In the genomic region with DNA sequence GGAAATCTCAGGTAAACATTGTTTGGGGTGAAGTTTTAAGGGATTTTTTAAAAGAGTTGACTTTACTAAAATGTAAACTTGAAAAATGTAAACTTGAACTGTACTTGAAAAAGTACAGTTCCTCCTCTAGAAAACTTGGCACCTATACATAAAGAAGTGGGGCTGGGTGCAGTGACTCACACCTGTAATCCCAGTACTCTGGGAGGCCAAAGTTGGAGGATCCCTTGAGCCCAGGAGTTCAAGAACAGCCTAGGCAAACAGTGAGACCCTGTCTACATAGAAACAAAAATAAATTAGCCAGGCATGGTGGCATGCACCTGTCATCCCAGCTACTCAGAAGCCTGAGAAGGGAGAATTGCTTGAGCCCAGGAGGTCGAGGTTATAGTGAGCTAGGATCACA, we compare ENCODE assay signal across 20 cellular contexts.
"Had no signal": no experiment of that assay in that cellular context is flagged by ENCODE, and none has a peak within 500 bp of the region (broad histone marks: within the 10 kb centered on the region; RNA-seq: fewer than 3 reads in every experiment).

No MANE protein-coding gene starts in this region.

- H3K9me3 Mint-ChIP-seq: dendritic cell treated with granulocyte-macrophage colony-stimulating factor and Interleukin-4, amounts not matched to agents 40 ng/mL and 50 ng/mL, for 4 days; effector memory CD8-positive, alpha-beta T cell; neural progenitor cell had no signal

- H3K9me3 ChIP-seq: esophagus squamous epithelium, ovary, right atrium auricular region, sigmoid colon had no signal

- H3K27me3 Mint-ChIP-seq: dendritic cell treated with granulocyte-macrophage colony-stimulating factor and Interleukin-4, amounts not matched to agents 40 ng/mL and 50 ng/mL, for 4 days; effector memory CD8-positive, alpha-beta T cell; natural killer cell treated with Interleukin-12 subunit alpha and Interleukin-12 subunit beta and Interleukin-15 and Interleukin-18, amount 100 ng/mL, for 72 hours had no signal

- H3K4me3 Mint-ChIP-seq: dendritic cell treated with granulocyte-macrophage colony-stimulating factor and Interleukin-4, amounts not matched to agents 40 ng/mL and 50 ng/mL, for 4 days; effector memory CD8-positive, alpha-beta T cell; natural killer cell treated with Interleukin-12 subunit alpha and Interleukin-12 subunit beta and Interleukin-15 and Interleukin-18, amount 100 ng/mL, for 72 hours; neural progenitor cell had no signal

- H2AFZ ChIP-seq: hepatocyte, neural progenitor cell had no signal

- H3K36me3 Mint-ChIP-seq: natural killer cell treated with Interleukin-12 subunit alpha and Interleukin-12 subunit beta and Interleukin-15 and Interleukin-18, amount 100 ng/mL, for 72 hours; neural progenitor cell had no signal

- H3K36me3 ChIP-seq: esophagus squamous epithelium, neural progenitor cell, ovary, right atrium auricular region, sigmoid colon had no signal

- ATAC-seq: effector memory CD8-positive, alpha-beta T cell; left cardiac atrium; left ventricle myocardium superior; natural killer cell treated with Interleukin-12 subunit alpha and Interleukin-12 subunit beta and Interleukin-15 and Interleukin-18, amount 100 ng/mL, for 72 hours had no signal

- H3K4me3 ChIP-seq: esophagus squamous epithelium, hepatocyte, neural progenitor cell, ovary, right atrium auricular region, sigmoid colon, skin epidermis had no signal

- H3K27ac Mint-ChIP-seq: dendritic cell treated with granulocyte-macrophage colony-stimulating factor and Interleukin-4, amounts not matched to agents 40 ng/mL and 50 ng/mL, for 4 days; effector memory CD8-positive, alpha-beta T cell; natural killer cell treated with Interleukin-12 subunit alpha and Interleukin-12 subunit beta and Interleukin-15 and Interleukin-18, amount 100 ng/mL, for 72 hours; neural progenitor cell had no signal

- H3K4me2 ChIP-seq: hepatocyte, neural progenitor cell had no signal

- H3K27me3 ChIP-seq: esophagus squamous epithelium, hepatocyte, neural progenitor cell, ovary, right atrium auricular region, sigmoid colon had no signal

- H3K9ac ChIP-seq: neural progenitor cell had no signal

- H3K27ac ChIP-seq: esophagus squamous epithelium, hepatocyte, neural progenitor cell, ovary, right atrium auricular region, sigmoid colon, skin epidermis had no signal

- DNase-seq: effector memory CD8-positive, alpha-beta T cell; esophagus squamous epithelium; foreskin fibroblast; head of caudate nucleus; kidney; left cardiac atrium; left ventricle myocardium superior; mammary epithelial cell; nucleus accumbens; ovary; sigmoid colon; stimulated activated CD4-positive, alpha-beta T cell treated with anti-CD3 and anti-CD28 coated beads, Interleukin-12 subunit alpha, Interleukin-12 subunit beta, amount 100 ng/mL, for 4 hours; stimulated activated naive CD4-positive, alpha-beta T cell treated with Interleukin-2 at 50 U/mL for 16 hours; trophoblast cell had no signal
